Comparison of ENCODE assay signal across 22 cellular contexts in genomic region chr14:29896354-29896768, GRCh38. TPM values are rescaled to one million over a fixed set of nuclear protein-coding genes. Genes with fewer than 3 reads are reported as not detected.
DNase-seq lines count a peak whose midpoint lies in the region; TF ChIP-seq lines count a peak whose summit lies in the region.
"Had no signal": no experiment of that assay in that cellular context is flagged by ENCODE, and none has a peak within 500 bp of the region (broad histone marks: within the 10 kb centered on the region; RNA-seq: fewer than 3 reads in every experiment).

No MANE protein-coding gene starts in this region.

- H3K36me3 ChIP-seq in hepatocyte (replicated peaks; ENCODE audit: insufficient read depth, low read depth) = no peaks in the 10 kb centered on the region
- no peaks in the 10 kb centered on the region for H3K36me3 ChIP-seq in GM23248 (ENCODE audit: low read depth)
- H3K36me3 ChIP-seq in left ventricle myocardium inferior = no peaks in the 10 kb centered on the region
- H3K36me3 ChIP-seq: adrenal gland, esophagus squamous epithelium, lower lobe of right lung, uterus had no signal

- H3K9me3 ChIP-seq in hepatocyte (ENCODE audit: low read depth) = no peaks in the 10 kb centered on the region
- no peaks in the 10 kb centered on the region for H3K9me3 ChIP-seq in GM23248 (ENCODE audit: low read depth)
- peaks cover 6% of the 10 kb centered on the region for H3K9me3 ChIP-seq in left ventricle myocardium inferior (replicated peaks)
- H3K9me3 ChIP-seq: adrenal gland, esophagus squamous epithelium, lower lobe of right lung, uterus had no signal

- H4K20me1 ChIP-seq in hepatocyte (ENCODE audit: insufficient read depth, poor library complexity, severe bottlenecking) (no peaks in the 10 kb centered on the region), GM23248 (ENCODE audit: insufficient read depth) (peaks cover 11% of the 10 kb centered on the region; the same call in 1 of the 2 replicates)

- no peak overlapping the region for H3K27ac ChIP-seq in hepatocyte
- no peak overlapping the region for H3K27ac ChIP-seq in GM23248
- no peak overlapping the region for H3K27ac ChIP-seq in left ventricle myocardium inferior (replicated peaks)
- H3K27ac ChIP-seq: adrenal gland, esophagus squamous epithelium, HL-60, KMS-11, lower lobe of right lung, uterus had no signal

- H3K4me1 ChIP-seq in hepatocyte (ENCODE audit: insufficient read depth) (peaks cover 9% of the 10 kb centered on the region), GM23248 (ENCODE audit: insufficient read depth) (no peaks in the 10 kb centered on the region), left ventricle myocardium inferior (peaks cover 8% of the 10 kb centered on the region)
- H3K4me1 ChIP-seq: adrenal gland, esophagus squamous epithelium, lower lobe of right lung, uterus had no signal

- WGBS in hepatocyte (ENCODE audit: low lambda C conversion rate, missing lambda C conversion rate) = 36% methylated on average over 2 of the region's 2 CpGs
- 97 to 100% methylated on average over 2 of the region's 2 CpGs for WGBS in GM23248 (ENCODE audit: low coverage in 1 of 2, low lambda C conversion rate in 2 of 2, missing lambda C conversion rate in 2 of 2), 2 experiments

- in situ Hi-C loops in GM23248 (cut with MboI) = no loop called here

- no peak overlapping the region for H2AFZ ChIP-seq in hepatocyte
- H2AFZ ChIP-seq in GM23248 = no peak overlapping the region

- H3K4me3 ChIP-seq in LNCaP clone FGC (ENCODE audit: low read depth, low read length) (no peak overlapping the region), hepatocyte (no peak overlapping the region), GM23248 (no peak overlapping the region), left ventricle myocardium inferior (no peak overlapping the region)
- H3K4me3 ChIP-seq: adrenal gland, esophagus squamous epithelium, lower lobe of right lung, uterus had no signal

- TF ChIP-seq CTCF in LNCaP clone FGC (IDR thresholded peaks at IDR 0.05; ENCODE audit: control insufficient read depth, extremely low read depth, insufficient read depth) = no peak
- TF ChIP-seq CTCF in hepatocyte (IDR thresholded peaks at IDR 0.05; ENCODE audit: poor library complexity) = no peak
- TF ChIP-seq CTCF in left ventricle myocardium inferior (IDR thresholded peaks at IDR 0.05; ENCODE audit: borderline replicate concordance) = no peak

- no peaks in the 10 kb centered on the region for H3K27me3 ChIP-seq in hepatocyte
- no peaks in the 10 kb centered on the region for H3K27me3 ChIP-seq in GM23248 (replicated peaks; ENCODE audit: insufficient read depth)
- no peaks in the 10 kb centered on the region for H3K27me3 ChIP-seq in left ventricle myocardium inferior (ENCODE audit: low read depth)
- H3K27me3 ChIP-seq: adrenal gland, esophagus squamous epithelium, uterus had no signal

- intact Hi-C loops in left ventricle myocardium inferior (cut with micrococcal nuclease) = no loop called here

- H3F3A ChIP-seq in GM23248 (ENCODE audit: insufficient read depth) = no peaks in the 10 kb centered on the region

- H3K9ac ChIP-seq in GM23248 = no peak overlapping the region
- H3K9ac ChIP-seq: KMS-11 had no signal

- DNase-seq in DMS153 (lab: John Stamatoyannopoulos, UW) (peak; percentile 86), LNCaP clone FGC (ENCODE audit: low read depth) (peak; percentile 100), NCI-H2196 (lab: John Stamatoyannopoulos, UW; ENCODE audit: unreplicated experiment) (peak; percentile 47), hepatocyte (ENCODE audit: low spot score) (peak; percentile 39), activated gamma-delta T cell treated with Interleukin-2 at 50 U/mL for 16 hours (no peak), GM23248 (no peak), left ventricle myocardium inferior (no peak)
- no peak for DNase-seq in NK-92 treated with Interleukin-12 subunit alpha and Interleukin-12 subunit beta, amount 100 ng/mL, for 24 hours (lab: John Stamatoyannopoulos, UW)
- DNase-seq: activated CD4-positive, alpha-beta T cell treated with anti-CD3 and anti-CD28 coated beads, Interleukin-2, amount 10 ng/mL, durations not matched to agents 24 days and 14 days; activated CD8-positive, alpha-beta memory T cell treated with anti-CD3 and anti-CD28 coated beads, Interleukin-2, amount 50 U/mL, for 48 hours; activated effector memory CD4-positive, alpha-beta T cell treated with anti-CD3 and anti-CD28 coated beads, Interleukin-2, amount 50 U/mL, for 16 hours; adrenal gland; caudate nucleus; esophagus squamous epithelium; HCEC 1CT; lower lobe of right lung; NCI-H187; stimulated activated CD4-positive, alpha-beta T cell treated with anti-CD3 and anti-CD28 coated beads, Interleukin-4, amount 100 ng/mL, for 24 hours; substantia nigra; uterus had no signal

- no peaks in the 10 kb centered on the region for H3K9me2 ChIP-seq in hepatocyte (replicated peaks; ENCODE audit: insufficient read depth)
- peaks cover 5% of the 10 kb centered on the region; the same call in 1 of the 2 replicates for H3K9me2 ChIP-seq in GM23248 (ENCODE audit: insufficient read depth)

- peaks cover 20% of the 10 kb centered on the region for H3K79me2 ChIP-seq in hepatocyte
- peaks cover 97% of the 10 kb centered on the region for H3K79me2 ChIP-seq in GM23248 (ENCODE audit: insufficient read depth)

- H3K4me2 ChIP-seq in hepatocyte (peak overlapping the region; percentile 67), GM23248 (ENCODE audit: unreplicated experiment) (no peak overlapping the region)
- H3K4me2 ChIP-seq: KMS-11 had no signal

RNA-seq across cellular contexts. Expression of gene PRKD1, which starts 31.3 kb away (rescaled TPM):
- 9.0 and 16.5 TPM in 2 replicates for total RNA-seq in hepatocyte
- polyA plus RNA-seq in hepatocyte = 7.5 and 9.7 TPM in 2 replicates
- total RNA-seq in GM23248 (2014; rRNA removed; shearing (Covaris generic)) = 21.0 and 24.2 TPM in 2 replicates
- 28.1 and 30.7 TPM in 2 replicates for polyA plus RNA-seq in GM23248 (2016; fragmentation: Nextera tagmentation; extraction: Ambion mirVana)
- 3.1 TPM for total RNA-seq in left ventricle myocardium inferior
- total RNA-seq: activated CD4-positive, alpha-beta T cell treated with anti-CD3 and anti-CD28 coated beads, Interleukin-2, amount 10 ng/mL, durations not matched to agents 24 days and 14 days had no signal

Comparison
In these comparisons a context has a peak if more than half of its experiments do, and no peak if none do; other contexts are left out.
1. DNase-seq: peak in DMS153 (single experiment), LNCaP clone FGC (single experiment), NCI-H2196 (single experiment) and hepatocyte (single experiment); none in NK-92 treated with Interleukin-12 subunit alpha and Interleukin-12 subunit beta, amount 100 ng/mL, for 24 hours (single experiment), activated gamma-delta T cell treated with Interleukin-2 at 50 U/mL for 16 hours (single experiment), GM23248 (single experiment) and left ventricle myocardium inferior (single experiment).